Comparison of ENCODE assay signal across 21 cellular contexts in the genomic region with DNA sequence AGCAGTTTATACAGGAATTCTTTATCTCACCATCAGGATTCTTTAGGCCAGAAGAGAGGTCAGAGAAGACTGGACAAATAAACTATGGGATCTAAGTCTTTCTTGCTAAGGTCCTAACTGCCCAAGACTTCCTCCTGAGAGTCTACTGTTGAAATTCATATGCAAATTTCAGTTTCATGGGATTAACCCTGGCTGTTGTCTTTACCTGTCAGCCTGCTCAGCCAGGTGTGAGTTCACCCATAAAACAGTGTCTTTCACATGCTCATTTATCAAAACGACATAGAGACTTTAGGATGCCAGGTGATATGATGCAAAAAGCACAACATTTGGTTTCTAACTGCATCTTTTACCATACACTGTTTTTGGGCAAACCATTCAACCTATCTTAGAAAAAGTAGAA.
"Had no signal": no experiment of that assay in that cellular context is flagged by ENCODE, and none has a peak within 500 bp of the region (broad histone marks: within the 10 kb centered on the region; RNA-seq: fewer than 3 reads in every experiment).

No MANE protein-coding gene starts in this region.

- H3K27ac ChIP-seq: left lung, neural progenitor cell, parathyroid adenoma, right lobe of liver, tibial artery had no signal

- H3K9me3 ChIP-seq: left lung, right lobe of liver, tibial artery had no signal

- H3K27me3 Mint-ChIP-seq: stimulated activated naive CD8-positive, alpha-beta T cell treated with anti-CD3 and anti-CD28 coated beads, Interleukin-15, amount 100 ng/mL, for 72 hours; type B pancreatic cell had no signal

- H3K9me3 Mint-ChIP-seq: mesothelial cell of epicardium; naive thymus-derived CD4-positive, alpha-beta T cell; nephron; neural progenitor cell; stimulated activated naive CD8-positive, alpha-beta T cell treated with anti-CD3 and anti-CD28 coated beads, Interleukin-15, amount 100 ng/mL, for 72 hours; type B pancreatic cell had no signal

- DNase-seq: dorsolateral prefrontal cortex; effector CD4-positive, alpha-beta T cell; head of caudate nucleus; left cardiac atrium; left lung; mesenchymal stem cell; naive thymus-derived CD4-positive, alpha-beta T cell; right lobe of liver; small intestine; stimulated activated CD4-positive, alpha-beta T cell treated with anti-CD3 and anti-CD28 coated beads, Interleukin-15, amount 100 ng/mL, for 24 hours; stimulated activated CD4-positive, alpha-beta T cell treated with anti-CD3 and anti-CD28 coated beads, Interleukin-4, amount 100 ng/mL, for 1 hour; stimulated activated CD8-positive, alpha-beta memory T cell treated with anti-CD3 and anti-CD28 coated beads, Interleukin-4, amount 100 ng/mL, for 48 hours; stimulated activated naive CD4-positive, alpha-beta T cell; stimulated activated naive CD8-positive, alpha-beta T cell treated with anti-CD3 and anti-CD28 coated beads, Interleukin-15, amount 100 ng/mL, for 72 hours; tibial artery had no signal

- H3K36me3 Mint-ChIP-seq: mesothelial cell of epicardium; naive thymus-derived CD4-positive, alpha-beta T cell; neural progenitor cell; type B pancreatic cell had no signal

- H3K36me3 ChIP-seq: left lung, neural progenitor cell, right lobe of liver, tibial artery had no signal

- H3K4me1 Mint-ChIP-seq: nephron; stimulated activated naive CD8-positive, alpha-beta T cell treated with anti-CD3 and anti-CD28 coated beads, Interleukin-15, amount 100 ng/mL, for 72 hours had no signal

- H3K27ac Mint-ChIP-seq: mesothelial cell of epicardium; naive thymus-derived CD4-positive, alpha-beta T cell; nephron; neural progenitor cell; progenitor cell of endocrine pancreas; stimulated activated naive CD8-positive, alpha-beta T cell treated with anti-CD3 and anti-CD28 coated beads, Interleukin-15, amount 100 ng/mL, for 72 hours; type B pancreatic cell had no signal

- H3K4me3 ChIP-seq: left lung, neural progenitor cell, right lobe of liver, tibial artery had no signal

- H3K27me3 ChIP-seq: dorsolateral prefrontal cortex, left lung, right lobe of liver, tibial artery had no signal

- ATAC-seq: left cardiac atrium; left lung; naive thymus-derived CD4-positive, alpha-beta T cell; right lobe of liver; stimulated activated naive CD8-positive, alpha-beta T cell treated with anti-CD3 and anti-CD28 coated beads, Interleukin-15, amount 100 ng/mL, for 72 hours had no signal

- H3K4me3 Mint-ChIP-seq: mesothelial cell of epicardium; naive thymus-derived CD4-positive, alpha-beta T cell; nephron; neural progenitor cell; stimulated activated naive CD8-positive, alpha-beta T cell treated with anti-CD3 and anti-CD28 coated beads, Interleukin-15, amount 100 ng/mL, for 72 hours; type B pancreatic cell had no signal

- H3K4me1 ChIP-seq: left lung, neural progenitor cell, parathyroid adenoma, right lobe of liver, tibial artery had no signal
